ENCODE assay signal across 2 cellular contexts in the genomic region with DNA sequence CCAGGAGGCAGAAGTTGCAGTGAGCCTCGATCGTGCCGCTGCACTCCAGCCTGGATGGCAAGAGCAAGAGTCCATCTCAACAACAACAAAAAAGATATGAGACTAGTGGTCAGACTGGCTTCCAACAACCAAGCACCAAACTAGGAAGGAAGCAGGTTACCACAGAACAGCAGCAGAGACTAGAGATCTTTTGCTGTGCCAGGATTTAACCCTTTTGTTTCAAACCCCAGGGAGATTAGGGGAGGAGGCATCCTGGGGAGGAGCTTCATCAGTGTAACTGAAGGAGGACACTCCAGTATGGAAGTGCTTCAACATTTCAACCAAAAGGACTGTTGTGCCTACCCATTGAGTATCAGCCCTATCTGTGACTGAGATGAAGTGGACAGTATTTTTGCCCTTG.
TF ChIP-seq lines count a peak whose summit lies in the region.

No MANE protein-coding gene starts in this region.

TF ChIP-seq in WTC11, 78 proteins besides CTCF, POLR2A, EP300 and RAD21 (continued from another document and continues in another):
- TF ChIP-seq, protein P1, sequence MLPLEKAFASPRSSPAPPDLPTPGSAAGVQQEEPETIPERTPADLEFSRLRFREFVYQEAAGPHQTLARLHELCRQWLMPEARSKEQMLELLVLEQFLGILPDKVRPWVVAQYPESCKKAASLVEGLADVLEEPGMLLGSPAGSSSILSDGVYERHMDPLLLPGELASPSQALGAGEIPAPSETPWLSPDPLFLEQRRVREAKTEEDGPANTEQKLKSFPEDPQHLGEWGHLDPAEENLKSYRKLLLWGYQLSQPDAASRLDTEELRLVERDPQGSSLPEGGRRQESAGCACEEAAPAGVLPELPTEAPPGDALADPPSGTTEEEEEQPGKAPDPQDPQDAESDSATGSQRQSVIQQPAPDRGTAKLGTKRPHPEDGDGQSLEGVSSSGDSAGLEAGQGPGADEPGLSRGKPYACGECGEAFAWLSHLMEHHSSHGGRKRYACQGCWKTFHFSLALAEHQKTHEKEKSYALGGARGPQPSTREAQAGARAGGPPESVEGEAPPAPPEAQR (CRISPR knock-in tag; IDR thresholded peaks at IDR 0.05), result no peak
- TF ChIP-seq, protein P2, sequence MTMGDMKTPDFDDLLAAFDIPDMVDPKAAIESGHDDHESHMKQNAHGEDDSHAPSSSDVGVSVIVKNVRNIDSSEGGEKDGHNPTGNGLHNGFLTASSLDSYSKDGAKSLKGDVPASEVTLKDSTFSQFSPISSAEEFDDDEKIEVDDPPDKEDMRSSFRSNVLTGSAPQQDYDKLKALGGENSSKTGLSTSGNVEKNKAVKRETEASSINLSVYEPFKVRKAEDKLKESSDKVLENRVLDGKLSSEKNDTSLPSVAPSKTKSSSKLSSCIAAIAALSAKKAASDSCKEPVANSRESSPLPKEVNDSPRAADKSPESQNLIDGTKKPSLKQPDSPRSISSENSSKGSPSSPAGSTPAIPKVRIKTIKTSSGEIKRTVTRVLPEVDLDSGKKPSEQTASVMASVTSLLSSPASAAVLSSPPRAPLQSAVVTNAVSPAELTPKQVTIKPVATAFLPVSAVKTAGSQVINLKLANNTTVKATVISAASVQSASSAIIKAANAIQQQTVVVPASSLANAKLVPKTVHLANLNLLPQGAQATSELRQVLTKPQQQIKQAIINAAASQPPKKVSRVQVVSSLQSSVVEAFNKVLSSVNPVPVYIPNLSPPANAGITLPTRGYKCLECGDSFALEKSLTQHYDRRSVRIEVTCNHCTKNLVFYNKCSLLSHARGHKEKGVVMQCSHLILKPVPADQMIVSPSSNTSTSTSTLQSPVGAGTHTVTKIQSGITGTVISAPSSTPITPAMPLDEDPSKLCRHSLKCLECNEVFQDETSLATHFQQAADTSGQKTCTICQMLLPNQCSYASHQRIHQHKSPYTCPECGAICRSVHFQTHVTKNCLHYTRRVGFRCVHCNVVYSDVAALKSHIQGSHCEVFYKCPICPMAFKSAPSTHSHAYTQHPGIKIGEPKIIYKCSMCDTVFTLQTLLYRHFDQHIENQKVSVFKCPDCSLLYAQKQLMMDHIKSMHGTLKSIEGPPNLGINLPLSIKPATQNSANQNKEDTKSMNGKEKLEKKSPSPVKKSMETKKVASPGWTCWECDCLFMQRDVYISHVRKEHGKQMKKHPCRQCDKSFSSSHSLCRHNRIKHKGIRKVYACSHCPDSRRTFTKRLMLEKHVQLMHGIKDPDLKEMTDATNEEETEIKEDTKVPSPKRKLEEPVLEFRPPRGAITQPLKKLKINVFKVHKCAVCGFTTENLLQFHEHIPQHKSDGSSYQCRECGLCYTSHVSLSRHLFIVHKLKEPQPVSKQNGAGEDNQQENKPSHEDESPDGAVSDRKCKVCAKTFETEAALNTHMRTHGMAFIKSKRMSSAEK (CRISPR knock-in tag; IDR thresholded peaks at IDR 0.05; ENCODE audit: borderline replicate concordance), result no peak
- TF ChIP-seq RELA (CRISPR knock-in tag; IDR thresholded peaks at IDR 0.05; ENCODE audit: borderline replicate concordance) (no peak), SMAD4 (CRISPR knock-in tag; IDR thresholded peaks at IDR 0.05) (no peak), SOX15 (CRISPR knock-in tag; IDR thresholded peaks at IDR 0.05) (no peak), ZNF219 (CRISPR knock-in tag; IDR thresholded peaks at IDR 0.05; ENCODE audit: borderline replicate concordance) (no peak), ZBTB21 (CRISPR knock-in tag; IDR thresholded peaks at IDR 0.05; ENCODE audit: borderline replicate concordance) (no peak)
- TF ChIP-seq, protein P3, sequence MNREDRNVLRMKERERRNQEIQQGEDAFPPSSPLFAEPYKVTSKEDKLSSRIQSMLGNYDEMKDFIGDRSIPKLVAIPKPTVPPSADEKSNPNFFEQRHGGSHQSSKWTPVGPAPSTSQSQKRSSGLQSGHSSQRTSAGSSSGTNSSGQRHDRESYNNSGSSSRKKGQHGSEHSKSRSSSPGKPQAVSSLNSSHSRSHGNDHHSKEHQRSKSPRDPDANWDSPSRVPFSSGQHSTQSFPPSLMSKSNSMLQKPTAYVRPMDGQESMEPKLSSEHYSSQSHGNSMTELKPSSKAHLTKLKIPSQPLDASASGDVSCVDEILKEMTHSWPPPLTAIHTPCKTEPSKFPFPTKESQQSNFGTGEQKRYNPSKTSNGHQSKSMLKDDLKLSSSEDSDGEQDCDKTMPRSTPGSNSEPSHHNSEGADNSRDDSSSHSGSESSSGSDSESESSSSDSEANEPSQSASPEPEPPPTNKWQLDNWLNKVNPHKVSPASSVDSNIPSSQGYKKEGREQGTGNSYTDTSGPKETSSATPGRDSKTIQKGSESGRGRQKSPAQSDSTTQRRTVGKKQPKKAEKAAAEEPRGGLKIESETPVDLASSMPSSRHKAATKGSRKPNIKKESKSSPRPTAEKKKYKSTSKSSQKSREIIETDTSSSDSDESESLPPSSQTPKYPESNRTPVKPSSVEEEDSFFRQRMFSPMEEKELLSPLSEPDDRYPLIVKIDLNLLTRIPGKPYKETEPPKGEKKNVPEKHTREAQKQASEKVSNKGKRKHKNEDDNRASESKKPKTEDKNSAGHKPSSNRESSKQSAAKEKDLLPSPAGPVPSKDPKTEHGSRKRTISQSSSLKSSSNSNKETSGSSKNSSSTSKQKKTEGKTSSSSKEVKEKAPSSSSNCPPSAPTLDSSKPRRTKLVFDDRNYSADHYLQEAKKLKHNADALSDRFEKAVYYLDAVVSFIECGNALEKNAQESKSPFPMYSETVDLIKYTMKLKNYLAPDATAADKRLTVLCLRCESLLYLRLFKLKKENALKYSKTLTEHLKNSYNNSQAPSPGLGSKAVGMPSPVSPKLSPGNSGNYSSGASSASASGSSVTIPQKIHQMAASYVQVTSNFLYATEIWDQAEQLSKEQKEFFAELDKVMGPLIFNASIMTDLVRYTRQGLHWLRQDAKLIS (CRISPR knock-in tag; IDR thresholded peaks at IDR 0.05; ENCODE audit: borderline replicate concordance), result no peak
- TF ChIP-seq, protein P4, sequence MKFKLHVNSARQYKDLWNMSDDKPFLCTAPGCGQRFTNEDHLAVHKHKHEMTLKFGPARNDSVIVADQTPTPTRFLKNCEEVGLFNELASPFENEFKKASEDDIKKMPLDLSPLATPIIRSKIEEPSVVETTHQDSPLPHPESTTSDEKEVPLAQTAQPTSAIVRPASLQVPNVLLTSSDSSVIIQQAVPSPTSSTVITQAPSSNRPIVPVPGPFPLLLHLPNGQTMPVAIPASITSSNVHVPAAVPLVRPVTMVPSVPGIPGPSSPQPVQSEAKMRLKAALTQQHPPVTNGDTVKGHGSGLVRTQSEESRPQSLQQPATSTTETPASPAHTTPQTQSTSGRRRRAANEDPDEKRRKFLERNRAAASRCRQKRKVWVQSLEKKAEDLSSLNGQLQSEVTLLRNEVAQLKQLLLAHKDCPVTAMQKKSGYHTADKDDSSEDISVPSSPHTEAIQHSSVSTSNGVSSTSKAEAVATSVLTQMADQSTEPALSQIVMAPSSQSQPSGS (CRISPR knock-in tag; IDR thresholded peaks at IDR 0.05; ENCODE audit: borderline replicate concordance, low read depth), result no peak

TF ChIP-seq in SK-N-SH treated with all-trans-retinoic acid at 6 μM for 48 hours, 23 proteins besides CTCF, POLR2A, EP300 and RAD21 (continued from another document):
- TF ChIP-seq BACH2 (CRISPR knock-in tag; IDR thresholded peaks at IDR 0.05; ENCODE audit: borderline replicate concordance) (no peak), ZNF8 (CRISPR knock-in tag; IDR thresholded peaks at IDR 0.05) (no peak), CSDC2 (CRISPR knock-in tag; IDR thresholded peaks at IDR 0.05) (no peak), ZNF70 (CRISPR knock-in tag; IDR thresholded peaks at IDR 0.05) (no peak), ESRRG (CRISPR knock-in tag; IDR thresholded peaks at IDR 0.05) (no peak), OSR1 (CRISPR knock-in tag; IDR thresholded peaks at IDR 0.05) (no peak), GLIS3 (CRISPR knock-in tag; IDR thresholded peaks at IDR 0.05) (no peak), ARNTL (CRISPR knock-in tag; IDR thresholded peaks at IDR 0.05; ENCODE audit: borderline replicate concordance, low read depth) (no peak), ZC3H10 (CRISPR knock-in tag; IDR thresholded peaks at IDR 0.05) (no peak), TOX (CRISPR knock-in tag; IDR thresholded peaks at IDR 0.05; ENCODE audit: borderline replicate concordance) (no peak)
- TF ChIP-seq, protein P5, sequence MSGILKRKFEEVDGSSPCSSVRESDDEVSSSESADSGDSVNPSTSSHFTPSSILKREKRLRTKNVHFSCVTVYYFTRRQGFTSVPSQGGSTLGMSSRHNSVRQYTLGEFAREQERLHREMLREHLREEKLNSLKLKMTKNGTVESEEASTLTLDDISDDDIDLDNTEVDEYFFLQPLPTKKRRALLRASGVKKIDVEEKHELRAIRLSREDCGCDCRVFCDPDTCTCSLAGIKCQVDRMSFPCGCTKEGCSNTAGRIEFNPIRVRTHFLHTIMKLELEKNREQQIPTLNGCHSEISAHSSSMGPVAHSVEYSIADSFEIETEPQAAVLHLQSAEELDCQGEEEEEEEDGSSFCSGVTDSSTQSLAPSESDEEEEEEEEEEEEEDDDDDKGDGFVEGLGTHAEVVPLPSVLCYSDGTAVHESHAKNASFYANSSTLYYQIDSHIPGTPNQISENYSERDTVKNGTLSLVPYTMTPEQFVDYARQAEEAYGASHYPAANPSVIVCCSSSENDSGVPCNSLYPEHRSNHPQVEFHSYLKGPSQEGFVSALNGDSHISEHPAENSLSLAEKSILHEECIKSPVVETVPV (CRISPR knock-in tag; IDR thresholded peaks at IDR 0.05), result no peak
- TF ChIP-seq, protein P6, sequence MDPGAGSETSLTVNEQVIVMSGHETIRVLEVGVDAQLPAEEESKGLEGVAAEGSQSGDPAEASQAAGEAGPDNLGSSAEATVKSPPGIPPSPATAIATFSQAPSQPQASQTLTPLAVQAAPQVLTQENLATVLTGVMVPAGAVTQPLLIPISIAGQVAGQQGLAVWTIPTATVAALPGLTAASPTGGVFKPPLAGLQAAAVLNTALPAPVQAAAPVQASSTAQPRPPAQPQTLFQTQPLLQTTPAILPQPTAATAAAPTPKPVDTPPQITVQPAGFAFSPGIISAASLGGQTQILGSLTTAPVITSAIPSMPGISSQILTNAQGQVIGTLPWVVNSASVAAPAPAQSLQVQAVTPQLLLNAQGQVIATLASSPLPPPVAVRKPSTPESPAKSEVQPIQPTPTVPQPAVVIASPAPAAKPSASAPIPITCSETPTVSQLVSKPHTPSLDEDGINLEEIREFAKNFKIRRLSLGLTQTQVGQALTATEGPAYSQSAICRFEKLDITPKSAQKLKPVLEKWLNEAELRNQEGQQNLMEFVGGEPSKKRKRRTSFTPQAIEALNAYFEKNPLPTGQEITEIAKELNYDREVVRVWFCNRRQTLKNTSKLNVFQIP (CRISPR knock-in tag; IDR thresholded peaks at IDR 0.05; ENCODE audit: borderline replicate concordance, low read depth), result no peak
